ENCODE assay signal across 28 cellular contexts in genomic region chr10:116968331-116968730, GRCh38.
"Had no signal": no experiment of that assay in that cellular context is flagged by ENCODE, and none has a peak within 500 bp of the region (broad histone marks: within the 10 kb centered on the region; RNA-seq: fewer than 3 reads in every experiment).

No MANE protein-coding gene starts in this region.

- H3K36me3 ChIP-seq: cardiac muscle cell, gastrocnemius medialis had no signal

- FAIRE-seq: endometrium, endothelial cell of umbilical vein had no signal

- DNase-seq: activated CD4-positive, alpha-beta memory T cell treated with anti-CD3 and anti-CD28 coated beads, Interleukin-2, amount 10 ng/mL, durations not matched to agents 7 days and 5 days; activated CD4-positive, alpha-beta T cell treated with anti-CD3 and anti-CD28 coated beads for 36 hours; activated CD4-positive, alpha-beta T cell treated with anti-CD3 and anti-CD28 coated beads, Interleukin-2, amount 10 ng/mL, durations not matched to agents 7 days and 5 days; activated CD4-positive, alpha-beta T cell treated with anti-CD3 and anti-CD28 coated beads, Interleukin-2, amount 50 U/mL, for 4 hours; activated CD4-positive, CD25-positive, alpha-beta regulatory T cell; activated CD4-positive, CD25-positive, alpha-beta regulatory T cell treated with anti-CD3 and anti-CD28 coated beads, Interleukin-2, amount 50 U/mL, for 72 hours; activated CD8-positive, alpha-beta memory T cell treated with anti-CD3 and anti-CD28 coated beads, Interleukin-2, amount 50 U/mL, for 48 hours; activated gamma-delta T cell; activated naive CD4-positive, alpha-beta T cell; activated naive CD4-positive, alpha-beta T cell treated with anti-CD3 and anti-CD28 coated beads, Interleukin-2, amount 10 ng/mL, durations not matched to agents 7 days and 5 days; activated naive CD8-positive, alpha-beta T cell treated with anti-CD3 and anti-CD28 coated beads, Interleukin-2, amount 10 ng/mL, durations not matched to agents 7 days and 5 days; activated T-cell treated with anti-CD3 and anti-CD28 coated beads for 4 hours; activated T-cell treated with anti-CD3 and anti-CD28 coated beads, Interleukin-2, amount 50 U/mL, for 24 hours; activated T-cell treated with anti-CD3 and anti-CD28 coated beads, Interleukin-2, amount 50 U/mL, for 72 hours; aorta; body of pancreas; central memory CD4-positive, alpha-beta T cell; cerebellar nuclear complex; effector CD4-positive, alpha-beta T cell; foreskin fibroblast; gastrocnemius medialis; glutamatergic neuron; heart left ventricle; T-helper 2 cell had no signal

- H3K27me3 ChIP-seq: body of pancreas, cardiac muscle cell, gastrocnemius medialis, heart left ventricle had no signal

- H3K4me3 ChIP-seq: body of pancreas, cardiac muscle cell, coronary artery, gastrocnemius medialis, heart left ventricle had no signal

- H3K4me1 ChIP-seq: body of pancreas, gastrocnemius medialis, heart left ventricle had no signal

- H3K27ac ChIP-seq: body of pancreas, cardiac muscle cell, coronary artery, gastrocnemius medialis, heart left ventricle had no signal

- H3K9me3 ChIP-seq: body of pancreas, gastrocnemius medialis, heart left ventricle had no signal
